Comparison of ENCODE assay signal across 28 cellular contexts in genomic region chr15:44188810-44189209, GRCh38. TPM values are rescaled to one million over a fixed set of nuclear protein-coding genes. Genes with fewer than 3 reads are reported as not detected.
A peak's percentile ranks its signal among the peaks of the same experiment; 100 is the strongest.
DNase-seq lines count a peak whose midpoint lies in the region; ATAC-seq, FAIRE-seq and TF ChIP-seq lines count a peak whose summit lies in the region.
"Had no signal": no experiment of that assay in that cellular context is flagged by ENCODE, and none has a peak within 500 bp of the region (broad histone marks: within the 10 kb centered on the region; RNA-seq: fewer than 3 reads in every experiment).

No MANE protein-coding gene starts in this region.

- peaks cover 99% of the 10 kb centered on the region for H3K79me2 ChIP-seq in astrocyte (ENCODE audit: insufficient read depth, low read length)

- peaks cover 12% of the 10 kb centered on the region for H3K4me1 Mint-ChIP-seq in astrocyte (ENCODE audit: low read depth, unreplicated experiment)
- H3K4me1 Mint-ChIP-seq in activated naive CD8-positive, alpha-beta T cell treated with anti-CD3 and anti-CD28 coated beads, Interleukin-2, amount 50 U/mL, for 24 hours, result peaks cover 6% of the 10 kb centered on the region
- H3K4me1 Mint-ChIP-seq in activated naive CD4-positive, alpha-beta T cell treated with anti-CD3 and anti-CD28 coated beads, Interleukin-2, amount 10 ng/mL, durations not matched to agents 7 days and 5 days, result peaks cover 7% of the 10 kb centered on the region

- H3K4me1 ChIP-seq in astrocyte (ENCODE audit: insufficient read depth, low read length), result peaks cover 9% of the 10 kb centered on the region
- H3K4me1 ChIP-seq: ascending aorta; BLaER1 treated with 17β-estradiol and CSF1 and Interleukin-3, amounts not matched to agents 10 nM and 100 nM had no signal

- no peaks in the 10 kb centered on the region for H3K9me3 Mint-ChIP-seq in astrocyte (ENCODE audit: unreplicated experiment)
- H3K9me3 Mint-ChIP-seq in activated naive CD8-positive, alpha-beta T cell treated with anti-CD3 and anti-CD28 coated beads, Interleukin-2, amount 50 U/mL, for 24 hours, result no peaks in the 10 kb centered on the region
- no peaks in the 10 kb centered on the region for H3K9me3 Mint-ChIP-seq in activated naive CD4-positive, alpha-beta T cell treated with anti-CD3 and anti-CD28 coated beads, Interleukin-2, amount 10 ng/mL, durations not matched to agents 7 days and 5 days
- H3K9me3 Mint-ChIP-seq: activated CD4-positive, alpha-beta memory T cell treated with anti-CD3 and anti-CD28 coated beads for 36 hours; activated T-helper 1 cell treated with anti-CD3 and anti-CD28 coated beads, Interleukin-12 subunit alpha, Interleukin-12 subunit beta, Interleukin-2, Interleukin-4 antibody, amounts not matched to agents 30 ng/mL and 10 ng/mL and 1 ng/mL, durations not matched to agents 14 hours and 24 hours and 36 hours; mesothelial cell of epicardium; naive thymus-derived CD8-positive, alpha-beta T cell; T-cell had no signal

- CTCF ChIA-PET in activated naive CD4-positive, alpha-beta T cell treated with anti-CD3 and anti-CD28 coated beads, Interleukin-2, amount 10 ng/mL, durations not matched to agents 7 days and 5 days (lab: Charles Lee), result no interaction called here

- peak overlapping the region; percentile 12 for H3K4me2 ChIP-seq in astrocyte (ENCODE audit: low read length)
- H3K4me2 ChIP-seq: BLaER1 treated with 17β-estradiol and CSF1 and Interleukin-3, amounts not matched to agents 10 nM and 100 nM; smooth muscle cell had no signal

- no peaks in the 10 kb centered on the region for H3K27me3 ChIP-seq in astrocyte (ENCODE audit: insufficient read depth, low read length)
- H3K27me3 ChIP-seq: ascending aorta, SJSA1 had no signal

- H3K4me3 ChIP-seq in astrocyte (ENCODE audit: insufficient read depth, low read depth, low read length), result no peak overlapping the region
- H3K4me3 ChIP-seq: ascending aorta; BLaER1 treated with 17β-estradiol and CSF1 and Interleukin-3, amounts not matched to agents 10 nM and 100 nM; SJSA1; smooth muscle cell; upper lobe of right lung had no signal

- H3K9me3 ChIP-seq in astrocyte (ENCODE audit: insufficient read depth, low read depth, low read length), result no peaks in the 10 kb centered on the region
- H3K9me3 ChIP-seq: ascending aorta; BLaER1 treated with 17β-estradiol and CSF1 and Interleukin-3, amounts not matched to agents 10 nM and 100 nM; SJSA1; upper lobe of right lung had no signal

- peak; percentile 16 for DNase-seq in NCI-H2227 (lab: John Stamatoyannopoulos, UW; ENCODE audit: unreplicated experiment)
- DNase-seq in astrocyte (ENCODE audit: low read depth), result no peak
- DNase-seq in hypothalamus (lab: John Stamatoyannopoulos, UW), result peak in 35 of 51 donors; percentile 2 to 88 (median 48)
- DNase-seq in substantia nigra (lab: John Stamatoyannopoulos, UW), result peak in 43 of 49 donors; percentile 11 to 85 (median 54)
- no peak for DNase-seq in activated naive CD8-positive, alpha-beta T cell treated with anti-CD3 and anti-CD28 coated beads, Interleukin-2, amount 50 U/mL, for 24 hours
- DNase-seq in activated naive CD4-positive, alpha-beta T cell treated with anti-CD3 and anti-CD28 coated beads, Interleukin-2, amount 10 ng/mL, durations not matched to agents 7 days and 5 days, result no peak
- DNase-seq: activated CD4-positive, alpha-beta memory T cell treated with anti-CD3 and anti-CD28 coated beads for 36 hours; activated CD4-positive, CD25-positive, alpha-beta regulatory T cell treated with anti-CD3 and anti-CD28 coated beads, Interleukin-2, amount 50 U/mL, for 72 hours; activated CD8-positive, alpha-beta memory T cell treated with anti-CD3 and anti-CD28 coated beads, Interleukin-2, amount 50 U/mL, for 4 hours; activated naive CD4-positive, alpha-beta T cell treated with anti-CD3 and anti-CD28 coated beads, Interleukin-2, amount 50 U/mL, for 16 hours; Calu3; naive thymus-derived CD8-positive, alpha-beta T cell; NCI-H1048; NCI-H187; NCI-H226; RPMI8226; stimulated activated CD4-positive, alpha-beta T cell treated with anti-CD3 and anti-CD28 coated beads, Interleukin-2, amount 100 ng/mL, for 24 hours; T-cell; upper lobe of right lung had no signal

- FAIRE-seq in astrocyte (lab: Jason Lieb, UNC), result no peak
- FAIRE-seq: GM12892, keratinocyte had no signal

- no peaks in the 10 kb centered on the region for H3K36me3 ChIP-seq in astrocyte (ENCODE audit: insufficient read depth, low read length)
- H3K36me3 ChIP-seq: ascending aorta; BLaER1 treated with 17β-estradiol and CSF1 and Interleukin-3, amounts not matched to agents 10 nM and 100 nM; SJSA1; upper lobe of right lung had no signal

- no peak overlapping the region for H3K27ac ChIP-seq in astrocyte (ENCODE audit: low read depth, low read length)
- H3K27ac ChIP-seq in substantia nigra (ENCODE audit: low read depth, low read length, poor library complexity, severe bottlenecking), result peak overlapping the region; percentile 95
- H3K27ac ChIP-seq: ascending aorta; BLaER1 treated with 17β-estradiol and CSF1 and Interleukin-3, amounts not matched to agents 10 nM and 100 nM; SJSA1; upper lobe of right lung had no signal

- H3K9ac ChIP-seq in astrocyte (ENCODE audit: low read length), result no peak overlapping the region
- H3K9ac ChIP-seq: BLaER1 treated with 17β-estradiol and CSF1 and Interleukin-3, amounts not matched to agents 10 nM and 100 nM had no signal

- H3K4me3 Mint-ChIP-seq in astrocyte (ENCODE audit: unreplicated experiment), result peak overlapping the region; percentile 58
- H3K4me3 Mint-ChIP-seq in activated naive CD8-positive, alpha-beta T cell treated with anti-CD3 and anti-CD28 coated beads, Interleukin-2, amount 50 U/mL, for 24 hours, result no peak overlapping the region
- no peak overlapping the region for H3K4me3 Mint-ChIP-seq in activated naive CD4-positive, alpha-beta T cell treated with anti-CD3 and anti-CD28 coated beads, Interleukin-2, amount 10 ng/mL, durations not matched to agents 7 days and 5 days
- H3K4me3 Mint-ChIP-seq: activated CD4-positive, alpha-beta memory T cell treated with anti-CD3 and anti-CD28 coated beads for 36 hours; activated T-helper 1 cell treated with anti-CD3 and anti-CD28 coated beads, Interleukin-12 subunit alpha, Interleukin-12 subunit beta, Interleukin-2, Interleukin-4 antibody, amounts not matched to agents 30 ng/mL and 10 ng/mL and 1 ng/mL, durations not matched to agents 14 hours and 24 hours and 36 hours; mesothelial cell of epicardium; naive thymus-derived CD8-positive, alpha-beta T cell; T-cell had no signal

- no peak overlapping the region for H2AFZ ChIP-seq in astrocyte (ENCODE audit: low read depth, low read length)

- H3K36me3 Mint-ChIP-seq in astrocyte (ENCODE audit: low read depth, unreplicated experiment), result peaks cover 2% of the 10 kb centered on the region
- no peaks in the 10 kb centered on the region for H3K36me3 Mint-ChIP-seq in activated naive CD8-positive, alpha-beta T cell treated with anti-CD3 and anti-CD28 coated beads, Interleukin-2, amount 50 U/mL, for 24 hours (ENCODE audit: low read depth)
- H3K36me3 Mint-ChIP-seq in activated naive CD4-positive, alpha-beta T cell treated with anti-CD3 and anti-CD28 coated beads, Interleukin-2, amount 10 ng/mL, durations not matched to agents 7 days and 5 days, result no peaks in the 10 kb centered on the region
- H3K36me3 Mint-ChIP-seq: activated CD4-positive, alpha-beta memory T cell treated with anti-CD3 and anti-CD28 coated beads for 36 hours; mesothelial cell of epicardium; naive thymus-derived CD8-positive, alpha-beta T cell; T-cell had no signal

- no peak overlapping the region for H3K27ac Mint-ChIP-seq in astrocyte (ENCODE audit: unreplicated experiment)
- H3K27ac Mint-ChIP-seq in activated naive CD8-positive, alpha-beta T cell treated with anti-CD3 and anti-CD28 coated beads, Interleukin-2, amount 50 U/mL, for 24 hours, result no peak overlapping the region
- no peak overlapping the region for H3K27ac Mint-ChIP-seq in activated naive CD4-positive, alpha-beta T cell treated with anti-CD3 and anti-CD28 coated beads, Interleukin-2, amount 10 ng/mL, durations not matched to agents 7 days and 5 days
- H3K27ac Mint-ChIP-seq: activated CD4-positive, alpha-beta memory T cell treated with anti-CD3 and anti-CD28 coated beads for 36 hours; activated T-helper 1 cell treated with anti-CD3 and anti-CD28 coated beads, Interleukin-12 subunit alpha, Interleukin-12 subunit beta, Interleukin-2, Interleukin-4 antibody, amounts not matched to agents 30 ng/mL and 10 ng/mL and 1 ng/mL, durations not matched to agents 14 hours and 24 hours and 36 hours; mesothelial cell of epicardium; T-cell had no signal

- ATAC-seq in activated naive CD8-positive, alpha-beta T cell treated with anti-CD3 and anti-CD28 coated beads, Interleukin-2, amount 50 U/mL, for 24 hours, result no peak
- ATAC-seq in GM21447 (IDR thresholded peaks at IDR 0.05; ENCODE audit: unreplicated experiment), result no peak
- ATAC-seq: naive thymus-derived CD8-positive, alpha-beta T cell; T-cell; upper lobe of right lung had no signal

- peaks cover 44% of the 10 kb centered on the region for H4K20me1 ChIP-seq in astrocyte (ENCODE audit: insufficient read depth, low read length)
- H4K20me1 ChIP-seq: BLaER1 treated with 17β-estradiol and CSF1 and Interleukin-3, amounts not matched to agents 10 nM and 100 nM had no signal

- no peaks in the 10 kb centered on the region for H3K27me3 Mint-ChIP-seq in astrocyte (ENCODE audit: low read depth, unreplicated experiment)
- H3K27me3 Mint-ChIP-seq in activated naive CD8-positive, alpha-beta T cell treated with anti-CD3 and anti-CD28 coated beads, Interleukin-2, amount 50 U/mL, for 24 hours, result peaks cover 32% of the 10 kb centered on the region
- peaks cover 44% of the 10 kb centered on the region for H3K27me3 Mint-ChIP-seq in activated naive CD4-positive, alpha-beta T cell treated with anti-CD3 and anti-CD28 coated beads, Interleukin-2, amount 10 ng/mL, durations not matched to agents 7 days and 5 days

- TF ChIP-seq CTCF in astrocyte (IDR thresholded peaks at IDR 0.05; ENCODE audit: insufficient read depth, low read depth, low read length), result no peak

RNA-seq across cellular contexts. Expression of gene FRMD5, which starts 6.3 kb away (rescaled TPM):
- total RNA-seq in astrocyte, result 17.0 and 19.6 TPM in 2 replicates
- total RNA-seq: activated T-helper 1 cell treated with anti-CD3 and anti-CD28 coated beads, Interleukin-12 subunit alpha, Interleukin-12 subunit beta, Interleukin-2, Interleukin-4 antibody, amounts not matched to agents 30 ng/mL and 10 ng/mL and 1 ng/mL, durations not matched to agents 14 hours and 24 hours and 36 hours; ascending aorta had no signal

Comparison
In these comparisons a context has a peak if more than half of its experiments do, and no peak if none do; other contexts are left out.
1. DNase-seq: peak in NCI-H2227 (single experiment), hypothalamus (35 of 51) and substantia nigra (43 of 49); none in astrocyte (single experiment), activated naive CD8-positive, alpha-beta T cell treated with anti-CD3 and anti-CD28 coated beads, Interleukin-2, amount 50 U/mL, for 24 hours (single experiment) and activated naive CD4-positive, alpha-beta T cell treated with anti-CD3 and anti-CD28 coated beads, Interleukin-2, amount 10 ng/mL, durations not matched to agents 7 days and 5 days (single experiment).